ENCODE assay signal across 13 cellular contexts in the genomic region with DNA sequence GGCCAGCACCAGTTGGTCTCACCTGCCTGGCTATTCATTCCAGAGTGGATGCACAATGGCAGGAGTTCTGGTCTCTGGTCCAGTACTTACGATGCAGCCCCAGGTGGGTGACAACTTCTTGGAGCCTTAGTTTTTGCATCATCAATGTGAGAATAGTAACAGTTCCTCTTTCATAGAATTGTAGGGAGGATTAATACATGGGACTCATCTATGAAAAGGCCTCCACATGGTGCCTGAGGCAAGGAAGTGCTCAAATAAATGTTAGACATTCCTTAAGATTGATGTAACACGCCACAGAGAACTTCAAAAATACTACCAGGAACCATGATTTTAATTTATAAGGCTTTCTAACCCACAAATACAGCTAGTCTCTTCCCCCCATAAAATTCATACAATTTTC.
"Had no signal": no experiment of that assay in that cellular context is flagged by ENCODE, and none has a peak within 500 bp of the region (broad histone marks: within the 10 kb centered on the region; RNA-seq: fewer than 3 reads in every experiment).

No MANE protein-coding gene starts in this region.

- H3K27ac Mint-ChIP-seq: stimulated activated memory B cell treated with anti-CD40 and anti-IgM and Interleukin-4, amounts not matched to agents 10 μg/mL and 1 μg/mL and 100 μg/mL, for 72 hours had no signal

- DNase-seq: activated CD4-positive, CD25-positive, alpha-beta regulatory T cell treated with anti-CD3 and anti-CD28 coated beads, Interleukin-2, amount 50 U/mL, for 72 hours; activated naive CD4-positive, alpha-beta T cell treated with anti-CD3 and anti-CD28 coated beads, Interleukin-2, amount 50 U/mL, for 16 hours; activated T-cell treated with anti-CD3 and anti-CD28 coated beads, Interleukin-2, amount 50 U/mL, for 1 hour; central memory CD4-positive, alpha-beta T cell; colonic mucosa; esophagus squamous epithelium; left lung; naive thymus-derived CD8-positive, alpha-beta T cell; T-helper 1 cell; T1000; tibial artery; uterus had no signal

- H3K4me3 ChIP-seq: colonic mucosa, esophagus squamous epithelium, left lung, tibial artery, uterus had no signal

- H3K4me1 Mint-ChIP-seq: stimulated activated memory B cell treated with anti-CD40 and anti-IgM and Interleukin-4, amounts not matched to agents 10 μg/mL and 1 μg/mL and 100 μg/mL, for 72 hours had no signal

- ATAC-seq: left lung; naive thymus-derived CD8-positive, alpha-beta T cell; stimulated activated memory B cell treated with anti-CD40 and anti-IgM and Interleukin-4, amounts not matched to agents 10 μg/mL and 1 μg/mL and 100 μg/mL, for 72 hours had no signal

- H3K36me3 Mint-ChIP-seq: naive thymus-derived CD8-positive, alpha-beta T cell; stimulated activated memory B cell treated with anti-CD40 and anti-IgM and Interleukin-4, amounts not matched to agents 10 μg/mL and 1 μg/mL and 100 μg/mL, for 72 hours had no signal

- H3K4me3 Mint-ChIP-seq: naive thymus-derived CD8-positive, alpha-beta T cell; stimulated activated memory B cell treated with anti-CD40 and anti-IgM and Interleukin-4, amounts not matched to agents 10 μg/mL and 1 μg/mL and 100 μg/mL, for 72 hours had no signal

- H3K9me3 Mint-ChIP-seq: naive thymus-derived CD8-positive, alpha-beta T cell had no signal
